2 cellular contexts compared by ENCODE assay signal in the genomic region with DNA sequence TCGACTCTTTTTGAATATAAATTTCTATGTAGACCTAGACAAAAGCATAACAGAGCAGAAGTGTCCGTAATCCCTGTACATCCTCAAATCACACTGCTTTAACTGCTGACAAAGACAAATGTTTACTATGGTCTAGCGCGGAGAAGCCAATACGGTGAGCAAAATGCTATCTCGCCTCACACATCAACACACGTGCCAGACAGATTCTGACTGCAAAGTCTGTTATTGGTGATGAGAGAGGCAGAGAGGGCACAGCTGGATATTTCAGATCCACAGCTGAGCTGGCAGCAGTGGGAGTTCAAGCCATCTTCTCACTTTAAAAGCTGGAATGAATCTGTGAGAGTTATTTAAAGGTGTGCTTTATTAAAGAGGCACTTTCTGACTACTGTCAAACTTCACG.
TF ChIP-seq lines count a peak whose summit lies in the region.

No MANE protein-coding gene starts in this region.

TF ChIP-seq in A549, 52 proteins besides CTCF, POLR2A, EP300 and RAD21 (continued from another document):
- TF ChIP-seq, protein P1, sequence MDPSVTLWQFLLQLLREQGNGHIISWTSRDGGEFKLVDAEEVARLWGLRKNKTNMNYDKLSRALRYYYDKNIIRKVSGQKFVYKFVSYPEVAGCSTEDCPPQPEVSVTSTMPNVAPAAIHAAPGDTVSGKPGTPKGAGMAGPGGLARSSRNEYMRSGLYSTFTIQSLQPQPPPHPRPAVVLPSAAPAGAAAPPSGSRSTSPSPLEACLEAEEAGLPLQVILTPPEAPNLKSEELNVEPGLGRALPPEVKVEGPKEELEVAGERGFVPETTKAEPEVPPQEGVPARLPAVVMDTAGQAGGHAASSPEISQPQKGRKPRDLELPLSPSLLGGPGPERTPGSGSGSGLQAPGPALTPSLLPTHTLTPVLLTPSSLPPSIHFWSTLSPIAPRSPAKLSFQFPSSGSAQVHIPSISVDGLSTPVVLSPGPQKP (IDR thresholded peaks at IDR 0.05; ENCODE audit: low read depth, low read length) = no peak
- TF ChIP-seq JUN (IDR thresholded peaks at IDR 0.05) (no peak), MAFK (IDR thresholded peaks at IDR 0.05; ENCODE audit: partially characterized antibody) (peak; percentile 26), SMC3 (IDR thresholded peaks at IDR 0.05) (no peak), HOXA7 (CRISPR knock-in tag; IDR thresholded peaks at IDR 0.05) (no peak)

TF ChIP-seq in GM23338, 12 proteins besides CTCF, POLR2A, EP300 and RAD21:
- TF ChIP-seq, protein P2, sequence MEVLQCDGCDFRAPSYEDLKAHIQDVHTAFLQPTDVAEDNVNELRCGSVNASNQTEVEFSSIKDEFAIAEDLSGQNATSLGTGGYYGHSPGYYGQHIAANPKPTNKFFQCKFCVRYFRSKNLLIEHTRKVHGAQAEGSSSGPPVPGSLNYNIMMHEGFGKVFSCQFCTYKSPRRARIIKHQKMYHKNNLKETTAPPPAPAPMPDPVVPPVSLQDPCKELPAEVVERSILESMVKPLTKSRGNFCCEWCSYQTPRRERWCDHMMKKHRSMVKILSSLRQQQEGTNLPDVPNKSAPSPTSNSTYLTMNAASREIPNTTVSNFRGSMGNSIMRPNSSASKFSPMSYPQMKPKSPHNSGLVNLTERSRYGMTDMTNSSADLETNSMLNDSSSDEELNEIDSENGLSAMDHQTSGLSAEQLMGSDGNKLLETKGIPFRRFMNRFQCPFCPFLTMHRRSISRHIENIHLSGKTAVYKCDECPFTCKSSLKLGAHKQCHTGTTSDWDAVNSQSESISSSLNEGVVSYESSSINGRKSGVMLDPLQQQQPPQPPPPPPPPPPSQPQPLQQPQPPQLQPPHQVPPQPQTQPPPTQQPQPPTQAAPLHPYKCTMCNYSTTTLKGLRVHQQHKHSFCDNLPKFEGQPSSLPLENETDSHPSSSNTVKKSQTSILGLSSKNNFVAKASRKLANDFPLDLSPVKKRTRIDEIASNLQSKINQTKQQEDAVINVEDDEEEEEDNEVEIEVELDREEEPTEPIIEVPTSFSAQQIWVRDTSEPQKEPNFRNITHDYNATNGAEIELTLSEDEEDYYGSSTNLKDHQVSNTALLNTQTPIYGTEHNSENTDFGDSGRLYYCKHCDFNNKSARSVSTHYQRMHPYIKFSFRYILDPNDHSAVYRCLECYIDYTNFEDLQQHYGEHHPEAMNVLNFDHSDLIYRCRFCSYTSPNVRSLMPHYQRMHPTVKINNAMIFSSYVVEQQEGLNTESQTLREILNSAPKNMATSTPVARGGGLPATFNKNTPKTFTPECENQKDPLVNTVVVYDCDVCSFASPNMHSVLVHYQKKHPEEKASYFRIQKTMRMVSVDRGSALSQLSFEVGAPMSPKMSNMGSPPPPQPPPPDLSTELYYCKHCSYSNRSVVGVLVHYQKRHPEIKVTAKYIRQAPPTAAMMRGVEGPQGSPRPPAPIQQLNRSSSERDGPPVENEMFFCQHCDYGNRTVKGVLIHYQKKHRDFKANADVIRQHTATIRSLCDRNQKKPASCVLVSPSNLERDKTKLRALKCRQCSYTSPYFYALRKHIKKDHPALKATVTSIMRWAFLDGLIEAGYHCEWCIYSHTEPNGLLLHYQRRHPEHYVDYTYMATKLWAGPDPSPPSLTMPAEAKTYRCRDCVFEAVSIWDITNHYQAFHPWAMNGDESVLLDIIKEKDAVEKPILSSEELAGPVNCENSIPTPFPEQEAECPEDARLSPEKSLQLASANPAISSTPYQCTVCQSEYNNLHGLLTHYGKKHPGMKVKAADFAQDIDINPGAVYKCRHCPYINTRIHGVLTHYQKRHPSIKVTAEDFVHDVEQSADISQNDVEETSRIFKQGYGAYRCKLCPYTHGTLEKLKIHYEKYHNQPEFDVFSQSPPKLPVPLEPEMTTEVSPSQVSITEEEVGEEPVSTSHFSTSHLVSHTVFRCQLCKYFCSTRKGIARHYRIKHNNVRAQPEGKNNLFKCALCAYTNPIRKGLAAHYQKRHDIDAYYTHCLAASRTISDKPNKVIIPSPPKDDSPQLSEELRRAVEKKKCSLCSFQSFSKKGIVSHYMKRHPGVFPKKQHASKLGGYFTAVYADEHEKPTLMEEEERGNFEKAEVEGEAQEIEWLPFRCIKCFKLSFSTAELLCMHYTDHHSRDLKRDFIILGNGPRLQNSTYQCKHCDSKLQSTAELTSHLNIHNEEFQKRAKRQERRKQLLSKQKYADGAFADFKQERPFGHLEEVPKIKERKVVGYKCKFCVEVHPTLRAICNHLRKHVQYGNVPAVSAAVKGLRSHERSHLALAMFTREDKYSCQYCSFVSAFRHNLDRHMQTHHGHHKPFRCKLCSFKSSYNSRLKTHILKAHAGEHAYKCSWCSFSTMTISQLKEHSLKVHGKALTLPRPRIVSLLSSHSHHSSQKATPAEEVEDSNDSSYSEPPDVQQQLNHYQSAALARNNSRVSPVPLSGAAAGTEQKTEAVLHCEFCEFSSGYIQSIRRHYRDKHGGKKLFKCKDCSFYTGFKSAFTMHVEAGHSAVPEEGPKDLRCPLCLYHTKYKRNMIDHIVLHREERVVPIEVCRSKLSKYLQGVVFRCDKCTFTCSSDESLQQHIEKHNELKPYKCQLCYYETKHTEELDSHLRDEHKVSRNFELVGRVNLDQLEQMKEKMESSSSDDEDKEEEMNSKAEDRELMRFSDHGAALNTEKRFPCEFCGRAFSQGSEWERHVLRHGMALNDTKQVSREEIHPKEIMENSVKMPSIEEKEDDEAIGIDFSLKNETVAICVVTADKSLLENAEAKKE (CRISPR knock-in tag; IDR thresholded peaks at IDR 0.05) = no peak
- TF ChIP-seq STAT1 (IDR thresholded peaks at IDR 0.05; ENCODE audit: unreplicated experiment) = no peak
- no peak for TF ChIP-seq ZNF331 (CRISPR knock-in tag; IDR thresholded peaks at IDR 0.05; ENCODE audit: low read depth)
- TF ChIP-seq, protein P3, sequence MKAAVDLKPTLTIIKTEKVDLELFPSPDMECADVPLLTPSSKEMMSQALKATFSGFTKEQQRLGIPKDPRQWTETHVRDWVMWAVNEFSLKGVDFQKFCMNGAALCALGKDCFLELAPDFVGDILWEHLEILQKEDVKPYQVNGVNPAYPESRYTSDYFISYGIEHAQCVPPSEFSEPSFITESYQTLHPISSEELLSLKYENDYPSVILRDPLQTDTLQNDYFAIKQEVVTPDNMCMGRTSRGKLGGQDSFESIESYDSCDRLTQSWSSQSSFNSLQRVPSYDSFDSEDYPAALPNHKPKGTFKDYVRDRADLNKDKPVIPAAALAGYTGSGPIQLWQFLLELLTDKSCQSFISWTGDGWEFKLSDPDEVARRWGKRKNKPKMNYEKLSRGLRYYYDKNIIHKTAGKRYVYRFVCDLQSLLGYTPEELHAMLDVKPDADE (IDR thresholded peaks at IDR 0.05) = no peak
- TF ChIP-seq EZH2phosphoT487 (IDR thresholded peaks at IDR 0.05; ENCODE audit: unreplicated experiment) = no peak
- TF ChIP-seq ZNF114 (CRISPR knock-in tag; IDR thresholded peaks at IDR 0.05) = no peak
- TF ChIP-seq JUNB (IDR thresholded peaks at IDR 0.05; ENCODE audit: unreplicated experiment) = no peak
- TF ChIP-seq CREB1 (CRISPR knock-in tag; IDR thresholded peaks at IDR 0.05; ENCODE audit: low read depth) = no peak
- TF ChIP-seq NANOG (IDR thresholded peaks at IDR 0.05; ENCODE audit: borderline replicate concordance) = no peak
- no peak for TF ChIP-seq POLR2AphosphoS5 (IDR thresholded peaks at IDR 0.05; ENCODE audit: low read depth)
- no peak for TF ChIP-seq EZH2 (IDR thresholded peaks at IDR 0.05; ENCODE audit: low read depth, unreplicated experiment)
- TF ChIP-seq, protein P4, sequence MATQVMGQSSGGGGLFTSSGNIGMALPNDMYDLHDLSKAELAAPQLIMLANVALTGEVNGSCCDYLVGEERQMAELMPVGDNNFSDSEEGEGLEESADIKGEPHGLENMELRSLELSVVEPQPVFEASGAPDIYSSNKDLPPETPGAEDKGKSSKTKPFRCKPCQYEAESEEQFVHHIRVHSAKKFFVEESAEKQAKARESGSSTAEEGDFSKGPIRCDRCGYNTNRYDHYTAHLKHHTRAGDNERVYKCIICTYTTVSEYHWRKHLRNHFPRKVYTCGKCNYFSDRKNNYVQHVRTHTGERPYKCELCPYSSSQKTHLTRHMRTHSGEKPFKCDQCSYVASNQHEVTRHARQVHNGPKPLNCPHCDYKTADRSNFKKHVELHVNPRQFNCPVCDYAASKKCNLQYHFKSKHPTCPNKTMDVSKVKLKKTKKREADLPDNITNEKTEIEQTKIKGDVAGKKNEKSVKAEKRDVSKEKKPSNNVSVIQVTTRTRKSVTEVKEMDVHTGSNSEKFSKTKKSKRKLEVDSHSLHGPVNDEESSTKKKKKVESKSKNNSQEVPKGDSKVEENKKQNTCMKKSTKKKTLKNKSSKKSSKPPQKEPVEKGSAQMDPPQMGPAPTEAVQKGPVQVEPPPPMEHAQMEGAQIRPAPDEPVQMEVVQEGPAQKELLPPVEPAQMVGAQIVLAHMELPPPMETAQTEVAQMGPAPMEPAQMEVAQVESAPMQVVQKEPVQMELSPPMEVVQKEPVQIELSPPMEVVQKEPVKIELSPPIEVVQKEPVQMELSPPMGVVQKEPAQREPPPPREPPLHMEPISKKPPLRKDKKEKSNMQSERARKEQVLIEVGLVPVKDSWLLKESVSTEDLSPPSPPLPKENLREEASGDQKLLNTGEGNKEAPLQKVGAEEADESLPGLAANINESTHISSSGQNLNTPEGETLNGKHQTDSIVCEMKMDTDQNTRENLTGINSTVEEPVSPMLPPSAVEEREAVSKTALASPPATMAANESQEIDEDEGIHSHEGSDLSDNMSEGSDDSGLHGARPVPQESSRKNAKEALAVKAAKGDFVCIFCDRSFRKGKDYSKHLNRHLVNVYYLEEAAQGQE (IDR thresholded peaks at IDR 0.05; ENCODE audit: unreplicated experiment) = no peak
